In genomic region chr3:55162031-55162784, GRCh38 we compare ENCODE assay signal across 16 cellular contexts.
DNase-seq lines count a peak whose midpoint lies in the region; ATAC-seq and TF ChIP-seq lines count a peak whose summit lies in the region.
"Had no signal": no experiment of that assay in that cellular context is flagged by ENCODE, and none has a peak within 500 bp of the region (broad histone marks: within the 10 kb centered on the region; RNA-seq: fewer than 3 reads in every experiment).

No MANE protein-coding gene starts in this region.

- intact Hi-C loops in Caco-2 (cut with micrococcal nuclease; ENCODE audit: unreplicated experiment), result no loop called here

- H3F3A ChIP-seq in GM23248 (ENCODE audit: insufficient read depth), result peaks cover 76% of the 10 kb centered on the region
- peaks cover 41% of the 10 kb centered on the region for H3F3A ChIP-seq in smooth muscle cell (ENCODE audit: low read depth)

- 12 to 14% methylated on average over 3 of the region's 3 CpGs for WGBS in GM23248 (ENCODE audit: low coverage in 1 of 2, low lambda C conversion rate in 2 of 2, missing lambda C conversion rate in 2 of 2), 2 experiments
- 0% methylated on average over 3 of the region's 3 CpGs for WGBS in smooth muscle cell (ENCODE audit: low lambda C conversion rate)

- peaks cover 82% of the 10 kb centered on the region for H3K4me1 ChIP-seq in GM23248 (ENCODE audit: insufficient read depth)
- H3K4me1 ChIP-seq in RWPE2 (ENCODE audit: insufficient read depth, poor library complexity, severe bottlenecking), result no peaks in the 10 kb centered on the region
- peaks cover 17% of the 10 kb centered on the region for H3K4me1 ChIP-seq in smooth muscle cell (ENCODE audit: low read depth)
- no peaks in the 10 kb centered on the region for H3K4me1 ChIP-seq in Caco-2

- ATAC-seq in RWPE2 (ENCODE audit: low read depth), result peak; percentile 53; the same call in 2 of the 3 replicates
- ATAC-seq in activated CD4-positive, CD25-positive, alpha-beta regulatory T cell treated with anti-CD3 and anti-CD28 coated beads, Interleukin-2, amount 50 U/mL, for 24 hours, result no peak
- no peak for ATAC-seq in GM21423 (IDR thresholded peaks at IDR 0.05; ENCODE audit: unreplicated experiment)

- H3K9me3 ChIP-seq in GM23248 (ENCODE audit: low read depth) (no peaks in the 10 kb centered on the region), RWPE2 (ENCODE audit: severe bottlenecking) (no peaks in the 10 kb centered on the region), smooth muscle cell (replicated peaks; ENCODE audit: low read depth) (no peaks in the 10 kb centered on the region), Caco-2 (no peaks in the 10 kb centered on the region)

- H3K27me3 Mint-ChIP-seq in Caco-2 (ENCODE audit: insufficient read depth, unreplicated experiment), result peaks cover 12% of the 10 kb centered on the region

- CTCF ChIA-PET in Caco-2 (lab: Charles Lee), result no interaction called here

- no peak overlapping the region for H3K4me3 Mint-ChIP-seq in Caco-2 (ENCODE audit: unreplicated experiment)
- H3K4me3 Mint-ChIP-seq: activated T-helper 1 cell treated with anti-CD3 and anti-CD28 coated beads, Interleukin-12 subunit alpha, Interleukin-12 subunit beta, Interleukin-2, Interleukin-4 antibody, amounts not matched to agents 30 ng/mL and 10 ng/mL and 1 ng/mL, durations not matched to agents 14 hours and 24 hours and 36 hours had no signal

- no peaks in the 10 kb centered on the region for H3K4me1 Mint-ChIP-seq in Caco-2 (ENCODE audit: low read depth, unreplicated experiment)

- POLR2A ChIA-PET in Caco-2 (lab: Charles Lee), result no interaction called here

- no TSS peak for BruUV-seq in Caco-2 (replicated peaks; lab: Mats Ljungman, UMichigan)

- H2AFZ ChIP-seq in GM23248 (no peak overlapping the region), smooth muscle cell (ENCODE audit: low read depth) (no peak overlapping the region)

- H3K4me3 ChIP-seq in GM23248, result no peak overlapping the region
- H3K4me3 ChIP-seq in RWPE2 (ENCODE audit: severe bottlenecking), result no peak overlapping the region
- no peak overlapping the region for H3K4me3 ChIP-seq in fibroblast of mammary gland (ENCODE audit: control insufficient read depth, low read depth, low read length)
- no peak overlapping the region for H3K4me3 ChIP-seq in smooth muscle cell
- no peak overlapping the region for H3K4me3 ChIP-seq in Caco-2 (ENCODE audit: low read depth, low read length)

- peak; percentile 74 for DNase-seq in GM23248
- DNase-seq in RWPE2 (ENCODE audit: low spot score), result no peak
- peak; percentile 95 for DNase-seq in fibroblast of mammary gland (ENCODE audit: low read depth)
- no peak for DNase-seq in smooth muscle cell (lab: John Stamatoyannopoulos, UW; ENCODE audit: unreplicated experiment)
- DNase-seq in NCI-H2107 (lab: John Stamatoyannopoulos, UW), result no peak
- no peak for DNase-seq in Caco-2
- DNase-seq: activated CD4-positive, alpha-beta T cell treated with anti-CD3 and anti-CD28 coated beads, Interleukin-2, amount 50 U/mL, for 4 hours; Calu3; effector CD4-positive, alpha-beta T cell; NCI-H510A treated with DMSO at 0.1 percent for 48 hours; small intestine; T-helper 9 cell had no signal

- H3K36me3 ChIP-seq in GM23248 (ENCODE audit: low read depth) (no peaks in the 10 kb centered on the region), RWPE2 (ENCODE audit: low read depth) (no peaks in the 10 kb centered on the region), smooth muscle cell (ENCODE audit: low read depth) (no peaks in the 10 kb centered on the region), Caco-2 (ENCODE audit: control insufficient read depth, insufficient read depth, low read length) (no peaks in the 10 kb centered on the region)

- TF ChIP-seq CTCF in RWPE2 (IDR thresholded peaks at IDR 0.05; ENCODE audit: poor library complexity, severe bottlenecking), result no peak
- no peak for TF ChIP-seq CTCF in fibroblast of mammary gland (conservative IDR thresholded peaks at IDR 0.05; ENCODE audit: control insufficient read depth, insufficient read depth, low read depth, low read length)
- no peak for TF ChIP-seq CTCF in smooth muscle cell (IDR thresholded peaks at IDR 0.05; ENCODE audit: borderline replicate concordance, insufficient read depth, poor library complexity, severe bottlenecking)
- TF ChIP-seq CTCF in Caco-2 (IDR thresholded peaks at IDR 0.05; ENCODE audit: insufficient read depth in 1 of 2, low read depth in 1 of 2, low read length in 1 of 2, severe bottlenecking in 1 of 2, unreplicated experiment in 1 of 2), result no peak

- no peaks in the 10 kb centered on the region for H4K20me1 ChIP-seq in GM23248 (ENCODE audit: insufficient read depth)
- H4K20me1 ChIP-seq in smooth muscle cell (ENCODE audit: low read depth), result no peaks in the 10 kb centered on the region

- no peaks in the 10 kb centered on the region for H3K36me3 Mint-ChIP-seq in Caco-2 (ENCODE audit: insufficient read depth, unreplicated experiment)

- H3K27me3 ChIP-seq in GM23248 (replicated peaks; ENCODE audit: insufficient read depth) (no peaks in the 10 kb centered on the region), RWPE2 (ENCODE audit: insufficient read depth, poor library complexity, severe bottlenecking) (no peaks in the 10 kb centered on the region), smooth muscle cell (ENCODE audit: low read depth) (no peaks in the 10 kb centered on the region), Caco-2 (replicated peaks; ENCODE audit: control insufficient read depth, insufficient read depth, low read length) (no peaks in the 10 kb centered on the region)

- in situ Hi-C loops in GM23248 (cut with MboI), result loop anchor here (10.0 kb wide), 4 partner anchors 207 to 563 kb away; partner anchors contain the start of gene WNT5A

- no peak overlapping the region for H3K27ac Mint-ChIP-seq in Caco-2 (ENCODE audit: unreplicated experiment)
- H3K27ac Mint-ChIP-seq: activated T-helper 1 cell treated with anti-CD3 and anti-CD28 coated beads, Interleukin-12 subunit alpha, Interleukin-12 subunit beta, Interleukin-2, Interleukin-4 antibody, amounts not matched to agents 30 ng/mL and 10 ng/mL and 1 ng/mL, durations not matched to agents 14 hours and 24 hours and 36 hours had no signal

- peak overlapping the region; percentile 74; the same call in 1 of the 2 replicates for H3K9ac ChIP-seq in GM23248
- no peak overlapping the region for H3K9ac ChIP-seq in smooth muscle cell (ENCODE audit: low read depth)

- H3K9me3 Mint-ChIP-seq in Caco-2 (ENCODE audit: unreplicated experiment), result no peaks in the 10 kb centered on the region

- H3K9me2 ChIP-seq in GM23248 (ENCODE audit: insufficient read depth), result no peaks in the 10 kb centered on the region

- H3K4me2 ChIP-seq in GM23248 (ENCODE audit: unreplicated experiment), result peak overlapping the region; percentile 67
- H3K4me2 ChIP-seq in smooth muscle cell, result peak overlapping the region; percentile 68

- H3K27ac ChIP-seq in GM23248, result peak overlapping the region; percentile 98
- H3K27ac ChIP-seq in RWPE2 (ENCODE audit: poor library complexity, severe bottlenecking), result peak overlapping the region; percentile 73
- peak overlapping the region; percentile 98 for H3K27ac ChIP-seq in smooth muscle cell (ENCODE audit: low read depth)
- H3K27ac ChIP-seq: RWPE1 had no signal

- H3K79me2 ChIP-seq in GM23248 (ENCODE audit: insufficient read depth) (no peaks in the 10 kb centered on the region), smooth muscle cell (ENCODE audit: low read depth) (no peaks in the 10 kb centered on the region)

Comparison
In these comparisons a context has a peak if more than half of its experiments do, and no peak if none do; other contexts are left out.
1. DNase-seq: peak in GM23248 (single experiment) and fibroblast of mammary gland (single experiment); none in RWPE2 (single experiment), smooth muscle cell (single experiment), NCI-H2107 (single experiment) and Caco-2 (0 of 2).
2. Peak in every context shown above with its lines, with median percentiles within 50 percentile points of each other: H3K27ac ChIP-seq.